In the genomic region with DNA sequence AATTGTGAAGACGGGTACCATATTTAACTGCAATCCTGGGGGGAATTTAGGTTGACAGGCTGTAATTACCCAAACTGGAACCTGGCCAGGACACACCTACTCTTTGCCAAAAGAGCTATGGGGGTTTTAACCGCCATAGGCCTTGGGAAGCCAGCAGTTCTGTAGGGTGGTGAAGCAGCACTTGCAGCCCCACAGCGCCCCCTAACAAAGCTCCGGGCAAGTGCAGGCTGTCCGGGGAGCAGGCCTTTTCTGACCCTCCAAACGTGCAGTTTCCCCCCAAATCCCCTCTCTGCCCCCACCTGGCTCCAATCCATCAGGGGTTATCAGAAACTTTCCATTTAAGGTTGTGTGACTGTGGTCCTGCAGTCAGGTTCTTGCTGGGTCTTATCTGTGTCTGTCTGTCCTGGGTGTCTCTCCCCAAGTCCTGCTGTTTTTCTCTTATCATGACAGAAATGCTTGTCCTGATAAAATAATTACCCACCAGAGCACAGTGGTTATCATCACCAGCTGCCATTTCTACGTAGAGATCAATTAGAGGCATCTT, we compare ENCODE assay signal across 8 cellular contexts.
DNase-seq lines count a peak whose midpoint lies in the region; ATAC-seq and TF ChIP-seq lines count a peak whose summit lies in the region.

No MANE protein-coding gene starts in this region.

- no peaks in the 10 kb centered on the region for H3K9me3 ChIP-seq in CD8-positive, alpha-beta T cell (ENCODE audit: low read length)

- no peak overlapping the region for H3K27ac Mint-ChIP-seq in CD8-positive, alpha-beta T cell

- no peaks in the 10 kb centered on the region for H3K27me3 ChIP-seq in CD8-positive, alpha-beta T cell (ENCODE audit: insufficient read depth, low read length)

- no peak for ATAC-seq in CD8-positive, alpha-beta T cell
- ATAC-seq in GM21515 (IDR thresholded peaks at IDR 0.05; ENCODE audit: unreplicated experiment) (no peak), GM19035 (IDR thresholded peaks at IDR 0.05; ENCODE audit: unreplicated experiment) (no peak), esophagus mucosa (no peak)

- H3K4me1 ChIP-seq in CD8-positive, alpha-beta T cell (ENCODE audit: insufficient read depth, low read length) = no peaks in the 10 kb centered on the region

- peak; percentile 56 for TF ChIP-seq RAD21 in Ishikawa (IDR thresholded peaks at IDR 0.05; ENCODE audit: low read depth)

- H3K27me3 Mint-ChIP-seq in CD8-positive, alpha-beta T cell (ENCODE audit: low read depth) = no peaks in the 10 kb centered on the region

- no peak overlapping the region for H3K4me3 Mint-ChIP-seq in CD8-positive, alpha-beta T cell

- POLR2A ChIA-PET in CD8-positive, alpha-beta T cell (lab: Charles Lee) = interaction anchor here (1.2 kb wide), 1 partner anchor 402 kb away, joined by 3 read pairs; no protein-coding TSS in a partner anchor

- H3K9me3 Mint-ChIP-seq in CD8-positive, alpha-beta T cell = no peaks in the 10 kb centered on the region

- peak; percentile 32 for TF ChIP-seq CTCF in CD8-positive, alpha-beta T cell (IDR thresholded peaks at IDR 0.05)

- TF ChIP-seq EP300 in Ishikawa (IDR thresholded peaks at IDR 0.05; ENCODE audit: borderline replicate concordance) = no peak

- intact Hi-C loops in CD8-positive, alpha-beta T cell (cut with DNase I, micrococcal nuclease) = loop anchor here (2.0 to 10.0 kb wide), 2 partner anchors 167 to 397 kb away; no protein-coding TSS in a partner anchor

- H3K4me3 ChIP-seq in CD8-positive, alpha-beta T cell (ENCODE audit: low read depth, low read length) = no peak overlapping the region

- H3K36me3 Mint-ChIP-seq in CD8-positive, alpha-beta T cell = no peaks in the 10 kb centered on the region

- CTCF ChIA-PET in CD8-positive, alpha-beta T cell (lab: Charles Lee) = interaction anchor here (0.6 to 4.0 kb wide), 5 partner anchors 17 to 398 kb away, joined by 3 to 18 read pairs (median 4); no protein-coding TSS in a partner anchor

- H3K4me1 Mint-ChIP-seq in CD8-positive, alpha-beta T cell (ENCODE audit: low read depth) = no peaks in the 10 kb centered on the region

- H3K27ac ChIP-seq in CD8-positive, alpha-beta T cell (ENCODE audit: low read depth, low read length) = no peak overlapping the region

- peak in 2 of 7 experiments; percentile 22 to 32 for DNase-seq in CD8-positive, alpha-beta T cell
- peak; percentile 35 for DNase-seq in RPMI7951 (ENCODE audit: low read depth)
- peak; percentile 10 for DNase-seq in cerebellar cortex (ENCODE audit: low spot score)
- peak; percentile 20 for DNase-seq in mucosa of gallbladder (ENCODE audit: low spot score)

- H3K36me3 ChIP-seq in CD8-positive, alpha-beta T cell (ENCODE audit: insufficient read depth, low read length) = no peaks in the 10 kb centered on the region

TF ChIP-seq in Ishikawa, 13 proteins besides CTCF, POLR2A, EP300 and RAD21:
- TF ChIP-seq, protein P1, sequence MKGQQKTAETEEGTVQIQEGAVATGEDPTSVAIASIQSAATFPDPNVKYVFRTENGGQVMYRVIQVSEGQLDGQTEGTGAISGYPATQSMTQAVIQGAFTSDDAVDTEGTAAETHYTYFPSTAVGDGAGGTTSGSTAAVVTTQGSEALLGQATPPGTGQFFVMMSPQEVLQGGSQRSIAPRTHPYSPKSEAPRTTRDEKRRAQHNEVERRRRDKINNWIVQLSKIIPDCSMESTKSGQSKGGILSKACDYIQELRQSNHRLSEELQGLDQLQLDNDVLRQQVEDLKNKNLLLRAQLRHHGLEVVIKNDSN (IDR thresholded peaks at IDR 0.05) = no peak
- TF ChIP-seq, protein P2, sequence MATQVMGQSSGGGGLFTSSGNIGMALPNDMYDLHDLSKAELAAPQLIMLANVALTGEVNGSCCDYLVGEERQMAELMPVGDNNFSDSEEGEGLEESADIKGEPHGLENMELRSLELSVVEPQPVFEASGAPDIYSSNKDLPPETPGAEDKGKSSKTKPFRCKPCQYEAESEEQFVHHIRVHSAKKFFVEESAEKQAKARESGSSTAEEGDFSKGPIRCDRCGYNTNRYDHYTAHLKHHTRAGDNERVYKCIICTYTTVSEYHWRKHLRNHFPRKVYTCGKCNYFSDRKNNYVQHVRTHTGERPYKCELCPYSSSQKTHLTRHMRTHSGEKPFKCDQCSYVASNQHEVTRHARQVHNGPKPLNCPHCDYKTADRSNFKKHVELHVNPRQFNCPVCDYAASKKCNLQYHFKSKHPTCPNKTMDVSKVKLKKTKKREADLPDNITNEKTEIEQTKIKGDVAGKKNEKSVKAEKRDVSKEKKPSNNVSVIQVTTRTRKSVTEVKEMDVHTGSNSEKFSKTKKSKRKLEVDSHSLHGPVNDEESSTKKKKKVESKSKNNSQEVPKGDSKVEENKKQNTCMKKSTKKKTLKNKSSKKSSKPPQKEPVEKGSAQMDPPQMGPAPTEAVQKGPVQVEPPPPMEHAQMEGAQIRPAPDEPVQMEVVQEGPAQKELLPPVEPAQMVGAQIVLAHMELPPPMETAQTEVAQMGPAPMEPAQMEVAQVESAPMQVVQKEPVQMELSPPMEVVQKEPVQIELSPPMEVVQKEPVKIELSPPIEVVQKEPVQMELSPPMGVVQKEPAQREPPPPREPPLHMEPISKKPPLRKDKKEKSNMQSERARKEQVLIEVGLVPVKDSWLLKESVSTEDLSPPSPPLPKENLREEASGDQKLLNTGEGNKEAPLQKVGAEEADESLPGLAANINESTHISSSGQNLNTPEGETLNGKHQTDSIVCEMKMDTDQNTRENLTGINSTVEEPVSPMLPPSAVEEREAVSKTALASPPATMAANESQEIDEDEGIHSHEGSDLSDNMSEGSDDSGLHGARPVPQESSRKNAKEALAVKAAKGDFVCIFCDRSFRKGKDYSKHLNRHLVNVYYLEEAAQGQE (IDR thresholded peaks at IDR 0.05; ENCODE audit: low read depth) = no peak
